1 cellular context compared by ENCODE assay signal in genomic region chr19:57362997-57363705, GRCh38.
TF ChIP-seq lines count a peak whose summit lies in the region.

TRAPPC2B (plus strand) TSS chr19:57363551; CDS start chr19:57364834, 1,283 bp downstream.
ZNF547 (plus strand) TSS chr19:57363551; CDS start chr19:57368556, 5,005 bp downstream.

TF ChIP-seq in K562, 482 proteins besides CTCF, POLR2A, EP300 and RAD21 (continued from another document and continues in another):
- TF ChIP-seq MYC (IDR thresholded peaks at IDR 0.05; ENCODE audit: low read depth, low read length), result peak; percentile 45
- TF ChIP-seq MYC (CRISPR knock-in tag; IDR thresholded peaks at IDR 0.05; ENCODE audit: borderline replicate concordance, low read depth), result no peak
- no peak for TF ChIP-seq U2AF2 (optimal IDR thresholded peaks at IDR 0.05; ENCODE audit: low read depth, low read length)
- TF ChIP-seq ZBTB12 (CRISPR knock-in tag; IDR thresholded peaks at IDR 0.05), result peak; percentile 92
- 0 out of 2 replicates have a peak, but pooled peaks have one; percentile 54 for TF ChIP-seq SUPT5H (IDR thresholded peaks at IDR 0.05)
- TF ChIP-seq JUN (IDR thresholded peaks at IDR 0.05; ENCODE audit: borderline replicate concordance, low read depth, low read length), result peak; percentile 54; the same call in 1 of the 2 replicates
- no peak for TF ChIP-seq JUN (CRISPR knock-in tag; IDR thresholded peaks at IDR 0.05; ENCODE audit: borderline replicate concordance)
- TF ChIP-seq ZBTB33 (CRISPR knock-in tag; IDR thresholded peaks at IDR 0.05), result peak; percentile 73; the same call in 1 of the 2 replicates
- TF ChIP-seq TARDBP (IDR thresholded peaks at IDR 0.05), result peak; percentile 50; the same call in 1 of the 2 replicates
- peak in 1 of 2 experiments; percentile 55; a peak in 2 of 4 replicates for TF ChIP-seq SIX5 (IDR thresholded peaks at IDR 0.05; ENCODE audit: borderline replicate concordance in 1 of 2, insufficient read depth in 1 of 2, low read depth in 1 of 2, low read length in 2 of 2)
- no peak for TF ChIP-seq ZBTB49 (CRISPR knock-in tag; IDR thresholded peaks at IDR 0.05; ENCODE audit: borderline replicate concordance)
- TF ChIP-seq HDAC1 (IDR thresholded peaks at IDR 0.05), result no peak
- peak; percentile 61 for TF ChIP-seq L3MBTL2 (IDR thresholded peaks at IDR 0.05)
- peak; percentile 77 for TF ChIP-seq HCFC1 (IDR thresholded peaks at IDR 0.05; ENCODE audit: low read depth, low read length)
- TF ChIP-seq KLF16 (IDR thresholded peaks at IDR 0.05), result no peak
- TF ChIP-seq ELF2 (CRISPR knock-in tag; IDR thresholded peaks at IDR 0.05), result 0 out of 2 replicates have a peak, but pooled peaks have one; percentile 33
- peak in 1 of 2 experiments; percentile 61 for TF ChIP-seq E2F6 (IDR thresholded peaks at IDR 0.05; ENCODE audit: borderline replicate concordance in 1 of 2, extremely low read depth in 1 of 2, insufficient read depth in 1 of 2, insufficient read length in 1 of 2, low read depth in 1 of 2, low read length in 1 of 2, poor library complexity in 1 of 2, severe bottlenecking in 1 of 2)
- TF ChIP-seq ZNF695 (CRISPR knock-in tag; IDR thresholded peaks at IDR 0.05), result no peak
- peak; percentile 67 for TF ChIP-seq KHSRP (IDR thresholded peaks at IDR 0.05)
- TF ChIP-seq NRF1 (conservative IDR thresholded peaks at IDR 0.05 in 1 of 2, IDR thresholded peaks at IDR 0.05 in 1 of 2), result peak; percentile 90 to 92
- peak; percentile 66 for TF ChIP-seq MAX (CRISPR knock-in tag; IDR thresholded peaks at IDR 0.05)
- TF ChIP-seq CREB1 (IDR thresholded peaks at IDR 0.05), result peak; percentile 95
- TF ChIP-seq CREB1 (CRISPR knock-in tag; IDR thresholded peaks at IDR 0.05), result peak; percentile 96
- TF ChIP-seq GABPB1 (CRISPR knock-in tag; IDR thresholded peaks at IDR 0.05), result peak; percentile 96
- TF ChIP-seq PHF20 (IDR thresholded peaks at IDR 0.05; ENCODE audit: partially characterized antibody), result peak; percentile 41
- TF ChIP-seq ELF1 (tag; IDR thresholded peaks at IDR 0.05), result peak; percentile 63; the same call in 1 of the 2 replicates
- peak in 1 of 2 experiments; percentile 54; a peak in 1 of 4 replicates for TF ChIP-seq ZNF639 (CRISPR knock-in tag; conservative IDR thresholded peaks at IDR 0.05 in 1 of 2, IDR thresholded peaks at IDR 0.05 in 1 of 2)
- TF ChIP-seq SP1 (CRISPR knock-in tag; IDR thresholded peaks at IDR 0.05), result peak; percentile 39; the same call in 1 of the 2 replicates
- TF ChIP-seq POLR2AphosphoS5 (IDR thresholded peaks at IDR 0.05; ENCODE audit: control insufficient read depth, insufficient read depth, low read depth, low read length), result no peak
- peak; percentile 18 for TF ChIP-seq SP2 (IDR thresholded peaks at IDR 0.05; ENCODE audit: extremely low read depth, low read depth, low read length, poor library complexity, severe bottlenecking)
- peak; percentile 21 to 68; a peak in 2 of 4 replicates for TF ChIP-seq FOXK2 (conservative IDR thresholded peaks at IDR 0.05 in 1 of 2, IDR thresholded peaks at IDR 0.05 in 1 of 2; ENCODE audit: low read depth in 2 of 2)
- 0 out of 2 replicates have a peak, but pooled peaks have one; percentile 24 for TF ChIP-seq FOSL1 (tag; conservative IDR thresholded peaks at IDR 0.05)
- no peak for TF ChIP-seq ZNF592 (IDR thresholded peaks at IDR 0.05)
- TF ChIP-seq CXXC5 (CRISPR knock-in tag; IDR thresholded peaks at IDR 0.05), result peak; percentile 99
- peak; percentile 35 for TF ChIP-seq HNRNPLL (IDR thresholded peaks at IDR 0.05; ENCODE audit: low read depth, low read length, poor library complexity, severe bottlenecking)
- TF ChIP-seq DNMT1 (IDR thresholded peaks at IDR 0.05), result no peak
- TF ChIP-seq GMEB1 (CRISPR knock-in tag; IDR thresholded peaks at IDR 0.05), result peak; percentile 98
- TF ChIP-seq ETS2 (tag; IDR thresholded peaks at IDR 0.05; ENCODE audit: borderline replicate concordance, poor library complexity, severe bottlenecking), result no peak
- peak; percentile 31 to 75; a peak in 2 of 4 replicates for TF ChIP-seq MNT (conservative IDR thresholded peaks at IDR 0.05)
- TF ChIP-seq GTF2F1 (IDR thresholded peaks at IDR 0.05; ENCODE audit: low read depth, low read length), result no peak
